Comparison of ENCODE assay signal across 9 cellular contexts in genomic region chr2:10380048-10380926, GRCh38.
DNase-seq lines count a peak whose midpoint lies in the region; ATAC-seq, FAIRE-seq and TF ChIP-seq lines count a peak whose summit lies in the region.
"Had no signal": no experiment of that assay in that cellular context is flagged by ENCODE, and none has a peak within 500 bp of the region (broad histone marks: within the 10 kb centered on the region; RNA-seq: fewer than 3 reads in every experiment).

No MANE protein-coding gene starts in this region.

- in situ Hi-C loops in GM12878 (cut with MboI): no loop called here

- no peaks in the 10 kb centered on the region for H4K20me1 ChIP-seq in GM12878 (ENCODE audit: control insufficient read depth, insufficient read depth)
- peaks cover 68% of the 10 kb centered on the region for H4K20me1 ChIP-seq in osteoblast (ENCODE audit: insufficient read depth, low read length)

- CTCF ChIA-PET in GM12878 (lab: Yijun Ruan, JAX): interaction anchor here (0.9 to 3.3 kb wide), 9 partner anchors 12 to 256 kb away, joined by 3 to 41 read pairs (median 4); partner anchors contain the start of gene HPCAL1

- H3K4me2 ChIP-seq in GM12878 (ENCODE audit: control insufficient read depth, insufficient read depth) (no peak overlapping the region), osteoblast (ENCODE audit: insufficient read depth, low read length) (peak overlapping the region; percentile 40)

- no peak for TF ChIP-seq EP300 in GM12878 (IDR thresholded peaks at IDR 0.05; ENCODE audit: borderline replicate concordance in 1 of 2, control insufficient read depth in 1 of 2, low read depth in 2 of 2, low read length in 2 of 2)

- H3K36me3 ChIP-seq in GM12878 (ENCODE audit: control insufficient read depth in 2 of 2, insufficient read depth in 2 of 2, low read length in 1 of 2) (no peaks in the 10 kb centered on the region), osteoblast (ENCODE audit: insufficient read depth, low read length) (no peaks in the 10 kb centered on the region)

- no TSS peak for BruUV-seq in GM12878 (replicated peaks; lab: Mats Ljungman, UMichigan)

- DNase-seq in SIG-M5 treated with dmso at 0.1 percent for 504 hours (lab: John Stamatoyannopoulos, UW; ENCODE audit: unreplicated experiment): peak; percentile 40
- DNase-seq in SIG-M5 (lab: John Stamatoyannopoulos, UW): no peak
- DNase-seq in MV-4-11 (lab: John Stamatoyannopoulos, UW): peak; percentile 74
- DNase-seq in GM12878 (ENCODE audit: low read depth, low spot score): no peak
- DNase-seq in osteoblast (ENCODE audit: insufficient read length, low spot score, missing footprints): no peak
- no peak for DNase-seq in omental fat pad (ENCODE audit: low spot score)
- DNase-seq in iPS-NIHi7 (ENCODE audit: extremely low spot score): no peak
- no peak for DNase-seq in foreskin melanocyte
- DNase-seq: NCI-H2171 had no signal

- TF ChIP-seq CTCF in GM12878 (IDR thresholded peaks at IDR 0.05 in 2 of 3, conservative IDR thresholded peaks at IDR 0.05 in 1 of 3; ENCODE audit: control insufficient read depth in 2 of 3, extremely low read depth in 1 of 3, insufficient read depth in 1 of 3, low read depth in 3 of 3, low read length in 3 of 3) (no peak), osteoblast (IDR thresholded peaks at IDR 0.05; ENCODE audit: extremely low read depth, low read depth, low read length) (no peak), omental fat pad (IDR thresholded peaks at IDR 0.05) (no peak)

- H3K79me2 ChIP-seq in GM12878 (ENCODE audit: control insufficient read depth, insufficient read depth, low read length) (no peaks in the 10 kb centered on the region), osteoblast (ENCODE audit: insufficient read depth, low read length) (peaks cover 90% of the 10 kb centered on the region)

- intact Hi-C loops in GM12878 (cut with micrococcal nuclease; ENCODE audit: unreplicated experiment): no loop called here

- ATAC-seq in GM12878 (no peak), omental fat pad (ENCODE audit: low FRiP score) (no peak)

- H3K4me1 ChIP-seq in GM12878 (ENCODE audit: control insufficient read depth, insufficient read depth, low read length) (peaks cover 41% of the 10 kb centered on the region), osteoblast (ENCODE audit: insufficient read depth, low read length) (peaks cover 28% of the 10 kb centered on the region)

- H3K4me3 ChIP-seq in GM12878 (no peak overlapping the region), osteoblast (ENCODE audit: insufficient read depth, low read length) (no peak overlapping the region)

- FAIRE-seq in GM12878 (lab: Jason Lieb, UNC): no peak

- WGBS in GM12878 (ENCODE audit: insufficient coverage, insufficient replicate concordance, low lambda C conversion rate, missing lambda C conversion rate): 55% methylated on average over 9 of the region's 9 CpGs

- SMC1A ChIA-PET in GM12878 (lab: Charles Lee; ENCODE audit: uncharacterized antibody, unreplicated experiment): interaction anchor here (1.2 to 6.9 kb wide), 2 partner anchors 28 to 46 kb away, joined by 4 to 112 read pairs; no protein-coding TSS in a partner anchor

- H2AFZ ChIP-seq in GM12878 (ENCODE audit: control insufficient read depth, low read depth, low read length) (no peak overlapping the region), osteoblast (ENCODE audit: low read length) (no peak overlapping the region)

- H3K27ac ChIP-seq in GM12878 (ENCODE audit: control insufficient read depth, insufficient read depth): no peak overlapping the region
- peak overlapping the region; percentile 30 for H3K27ac ChIP-seq in osteoblast (ENCODE audit: low read depth, low read length)

- no peak for TF ChIP-seq POLR2A in GM12878 (IDR thresholded peaks at IDR 0.05; ENCODE audit: low read depth, low read length)

- H3K9ac ChIP-seq in GM12878 (ENCODE audit: control insufficient read depth, insufficient read depth, low read length): no peak overlapping the region

- RAD21 ChIA-PET in GM12878 (lab: Charles Lee; ENCODE audit: unreplicated experiment): interaction anchor here (1.0 to 6.7 kb wide), 7 partner anchors 28 to 78 kb away, joined by 3 to 129 read pairs (median 4); partner anchors contain the start of gene HPCAL1

- POLR2A ChIA-PET in GM12878 (lab: Charles Lee): interaction anchor here (0.5 to 7.1 kb wide), 5 partner anchors 29 to 338 kb away, joined by 3 to 77 read pairs (median 4); no protein-coding TSS in a partner anchor

- H3K27me3 ChIP-seq in GM12878 (replicated peaks in 1 of 2; ENCODE audit: control insufficient read depth in 2 of 2, insufficient read depth in 2 of 2, low read length in 1 of 2) (no peaks in the 10 kb centered on the region), osteoblast (ENCODE audit: insufficient read depth, low read length) (no peaks in the 10 kb centered on the region)

- H3K9me3 ChIP-seq in GM12878 (replicated peaks; ENCODE audit: control insufficient read depth, insufficient read depth, low read length) (no peaks in the 10 kb centered on the region), osteoblast (ENCODE audit: low read depth, low read length) (no peaks in the 10 kb centered on the region)

- TF ChIP-seq RAD21 in GM12878 (IDR thresholded peaks at IDR 0.05; ENCODE audit: insufficient read depth, low read depth, low read length): no peak

TF ChIP-seq in GM12878, 131 proteins besides CTCF, POLR2A, EP300 and RAD21 (continues in another document):
- TF ChIP-seq RB1 (IDR thresholded peaks at IDR 0.05; ENCODE audit: borderline replicate concordance) (no peak), ZNF622 (IDR thresholded peaks at IDR 0.05) (no peak), TCF7 (IDR thresholded peaks at IDR 0.05; ENCODE audit: borderline replicate concordance) (no peak), PKNOX1 (IDR thresholded peaks at IDR 0.05) (no peak), IKZF1 (conservative IDR thresholded peaks at IDR 0.05) (peak; percentile 52), RUNX3 (IDR thresholded peaks at IDR 0.05; ENCODE audit: low read length) (0 out of 2 replicates have a peak, but pooled peaks have one; percentile 6), RELB (IDR thresholded peaks at IDR 0.05; ENCODE audit: low read depth) (no peak), NR2F1 (conservative IDR thresholded peaks at IDR 0.05) (no peak), TCF12 (IDR thresholded peaks at IDR 0.05; ENCODE audit: low read depth, low read length) (no peak), PBX3 (IDR thresholded peaks at IDR 0.05; ENCODE audit: insufficient replicate concordance, low read depth, low read length) (peak; percentile 63), CHD2 (IDR thresholded peaks at IDR 0.05; ENCODE audit: borderline replicate concordance, low read depth, low read length) (no peak), RFX5 (IDR thresholded peaks at IDR 0.05; ENCODE audit: low read depth, low read length) (no peak), DPF2 (IDR thresholded peaks at IDR 0.05) (0 out of 2 replicates have a peak, but pooled peaks have one; percentile 50), NKRF (conservative IDR thresholded peaks at IDR 0.05) (no peak), MYB (IDR thresholded peaks at IDR 0.05; ENCODE audit: borderline replicate concordance, low read depth, low read length) (no peak), RELA (IDR thresholded peaks at IDR 0.05; ENCODE audit: borderline replicate concordance, partially characterized antibody) (no peak), FOXM1 (IDR thresholded peaks at IDR 0.05; ENCODE audit: low read depth, low read length) (no peak)

Comparison
In these comparisons a context has a peak if more than half of its experiments do, and no peak if none do; other contexts are left out.
1. DNase-seq: peak in SIG-M5 treated with dmso at 0.1 percent for 504 hours (single experiment) and MV-4-11 (single experiment); none in SIG-M5 (single experiment), GM12878 (single experiment), osteoblast (single experiment), omental fat pad (single experiment), iPS-NIHi7 (single experiment) and foreskin melanocyte (single experiment).